Comparison of ENCODE assay signal across 1 cellular context in genomic region chr9:83505282-83505681, GRCh38.
TF ChIP-seq lines count a peak whose summit lies in the region.

No MANE protein-coding gene starts in this region.

TF ChIP-seq in GM23338, 12 proteins besides CTCF, POLR2A, EP300 and RAD21 (continued from another document):
- no peak for TF ChIP-seq ZNF462 (CRISPR knock-in tag; IDR thresholded peaks at IDR 0.05)
- no peak for TF ChIP-seq ETS1 (IDR thresholded peaks at IDR 0.05)
- no peak for TF ChIP-seq NANOG (IDR thresholded peaks at IDR 0.05; ENCODE audit: borderline replicate concordance)
- TF ChIP-seq STAT1 (IDR thresholded peaks at IDR 0.05; ENCODE audit: unreplicated experiment): no peak
- no peak for TF ChIP-seq EZH2phosphoT487 (IDR thresholded peaks at IDR 0.05; ENCODE audit: unreplicated experiment)
- no peak for TF ChIP-seq REST (IDR thresholded peaks at IDR 0.05; ENCODE audit: unreplicated experiment)
- no peak for TF ChIP-seq ZNF331 (CRISPR knock-in tag; IDR thresholded peaks at IDR 0.05; ENCODE audit: low read depth)
- no peak for TF ChIP-seq ZNF114 (CRISPR knock-in tag; IDR thresholded peaks at IDR 0.05)
- no peak for TF ChIP-seq POLR2AphosphoS5 (IDR thresholded peaks at IDR 0.05; ENCODE audit: low read depth)
- TF ChIP-seq EZH2 (IDR thresholded peaks at IDR 0.05; ENCODE audit: low read depth, unreplicated experiment): no peak
- no peak for TF ChIP-seq CREB1 (CRISPR knock-in tag; IDR thresholded peaks at IDR 0.05; ENCODE audit: low read depth)
